24 cellular contexts compared by ENCODE assay signal in genomic region chrX:9252182-9252581, GRCh38.
DNase-seq lines count a peak whose midpoint lies in the region; FAIRE-seq and TF ChIP-seq lines count a peak whose summit lies in the region.
"Had no signal": no experiment of that assay in that cellular context is flagged by ENCODE, and none has a peak within 500 bp of the region (broad histone marks: within the 10 kb centered on the region; RNA-seq: fewer than 3 reads in every experiment).

No MANE protein-coding gene starts in this region.

- TF ChIP-seq CTCF in H1 (IDR thresholded peaks at IDR 0.05; ENCODE audit: control extremely low read depth in 1 of 3, insufficient read depth in 1 of 3, low read depth in 1 of 3, low read length in 3 of 3) = no peak
- no peak for TF ChIP-seq CTCF in BE2C (IDR thresholded peaks at IDR 0.05; ENCODE audit: low read depth, low read length)

- H3K4ac ChIP-seq in H1 (replicated peaks; ENCODE audit: insufficient read length, low read depth, low read length) = no peak overlapping the region

- 0 out of 2 replicates have a peak overlapping the region, but pooled peaks have one; percentile 19 for H2BK12ac ChIP-seq in H1 (ENCODE audit: low read depth, low read length)

- FAIRE-seq in H1 (lab: Jason Lieb, UNC) = peak; percentile 85

- H4K8ac ChIP-seq in H1 (ENCODE audit: extremely low read depth, insufficient read depth, low read length) = no peak overlapping the region

- no peaks in the 10 kb centered on the region for H3K79me2 ChIP-seq in H1 (ENCODE audit: control insufficient read depth in 1 of 2, insufficient read depth in 2 of 2, low read length in 2 of 2)

- DNase-seq in H1 (ENCODE audit: low read depth in 1 of 2, low spot score in 2 of 2) (peak in 1 of 2 experiments; percentile 3), NCI-H1048 (lab: John Stamatoyannopoulos, UW) (no peak), BE2C (no peak), C1 segment of cervical spinal cord (lab: John Stamatoyannopoulos, UW) (no peak), NCI-H1436 treated with DMSO at 0.1 percent for 48 hours (lab: John Stamatoyannopoulos, UW) (no peak)
- DNase-seq: AML-193; Caco-2; CD8-positive, alpha-beta T cell; EL; GF-D8; GM23248; Karpas-422; NCI-H1105; NCI-H146; NCI-H2029; NCI-H446 treated with DMSO at 0.1 percent for 48 hours; NCI-H526; Right ventricle myocardium superior; RPMI8226 had no signal

- no peak overlapping the region for H3K18ac ChIP-seq in H1 (ENCODE audit: extremely low read depth, low read length)

- WGBS in H1 (ENCODE audit: extremely low coverage in 1 of 2, insufficient coverage in 1 of 2, insufficient read length in 1 of 2, insufficient replicate concordance in 2 of 2, low coverage in 1 of 2, low lambda C conversion rate in 2 of 2, missing lambda C conversion rate in 1 of 2), 2 experiments = 32% methylated on average over 4 of the region's 4 CpGs; no CpG with 5 or more reads in 1 of the 2 experiments

- no peak; a peak in 1 of 4 replicates for TF ChIP-seq RAD21 in H1 (IDR thresholded peaks at IDR 0.05 in 1 of 2, conservative IDR thresholded peaks at IDR 0.05 in 1 of 2; ENCODE audit: low read depth in 2 of 2, low read length in 2 of 2)

- no peak overlapping the region for H2AK5ac ChIP-seq in H1 (ENCODE audit: low read depth, low read length)

- H3K4me1 ChIP-seq in HUES48 (ENCODE audit: control insufficient read depth, insufficient read depth, low read length) = peaks cover 23% of the 10 kb centered on the region
- peaks cover 0 to 3% (median 1%) of the 10 kb centered on the region in 4 experiments; a peak in 2 of 7 replicates for H3K4me1 ChIP-seq in H1 (replicated peaks in 1 of 4; ENCODE audit: control insufficient read depth in 3 of 4, insufficient read depth in 4 of 4, low read length in 3 of 4)
- H3K4me1 ChIP-seq in iPS-18a (ENCODE audit: control insufficient read depth, low read depth, low read length) = peaks cover 19% of the 10 kb centered on the region
- no peaks in the 10 kb centered on the region for H3K4me1 ChIP-seq in BE2C
- H3K4me1 ChIP-seq: A549, Caco-2, SJSA1 had no signal

- H2BK15ac ChIP-seq in H1 (ENCODE audit: low read length) = no peak overlapping the region

- no peaks in the 10 kb centered on the region for H3K23me2 ChIP-seq in H1 (ENCODE audit: low read depth, low read length)

- CTCF ChIA-PET in H1 (lab: Charles Lee; ENCODE audit: partially characterized antibody) = interaction anchor here (0.6 kb wide), 1 partner anchor 450 kb away, joined by 3 read pairs; no protein-coding TSS in a partner anchor

- no peaks in the 10 kb centered on the region for H4K20me1 ChIP-seq in H1 (replicated peaks in 1 of 2; ENCODE audit: control insufficient read depth in 1 of 2, insufficient read depth in 2 of 2, low read length in 2 of 2)

- H4K5ac ChIP-seq in H1 (ENCODE audit: insufficient read length, low read depth, low read length) = no peak overlapping the region

- peak overlapping the region; percentile 53 for H3K27ac ChIP-seq in HUES48 (ENCODE audit: low read depth, low read length)
- H3K27ac ChIP-seq in H1 (ENCODE audit: low read depth, low read length) = peak overlapping the region; percentile 36; the same call in 1 of the 2 replicates
- H3K27ac ChIP-seq in iPS-18a (ENCODE audit: low read length) = peak overlapping the region; percentile 86
- H3K27ac ChIP-seq: A549, C4-2B, GM23248, SJSA1 had no signal

- no peak overlapping the region for H4K91ac ChIP-seq in H1 (replicated peaks; ENCODE audit: insufficient read length, low read length)

- H3K4me3 ChIP-seq in HUES48 (ENCODE audit: low read depth, low read length) = peak overlapping the region; percentile 6; the same call in 1 of the 2 replicates
- H3K4me3 ChIP-seq in H1 (ENCODE audit: extremely low read depth in 1 of 4, insufficient read depth in 2 of 4, low read depth in 3 of 4, low read length in 4 of 4) = peak overlapping the region in 1 of 4 experiments; percentile 21; a peak in 1 of 8 replicates
- H3K4me3 ChIP-seq in iPS-18a (ENCODE audit: low read length) = peak overlapping the region; percentile 25
- H3K4me3 ChIP-seq in BE2C (ENCODE audit: low read depth, low read length) = no peak overlapping the region
- H3K4me3 ChIP-seq: A549, GM23248, SJSA1 had no signal

- H3K9ac ChIP-seq in HUES48 (ENCODE audit: low read depth, low read length) = 0 out of 2 replicates have a peak overlapping the region, but pooled peaks have one; percentile 20
- H3K9ac ChIP-seq in H1 (replicated peaks in 1 of 4; ENCODE audit: extremely low read depth in 1 of 4, low read depth in 3 of 4, low read length in 3 of 4) = no peak overlapping the region
- no peak overlapping the region for H3K9ac ChIP-seq in iPS-18a (ENCODE audit: low read length)
- H3K9ac ChIP-seq: GM23248 had no signal

- peak overlapping the region in 1 of 2 experiments; percentile 21; a peak in 1 of 4 replicates for H3K4me2 ChIP-seq in H1 (ENCODE audit: insufficient read depth in 1 of 2, low read depth in 2 of 2, low read length in 2 of 2)
- H3K4me2 ChIP-seq: A549 had no signal

- H3K14ac ChIP-seq in H1 (ENCODE audit: insufficient read length) = no peak overlapping the region

- POLR2A ChIA-PET in H1 (lab: Charles Lee; ENCODE audit: partially characterized antibody) = interaction anchor here (0.6 to 1.6 kb wide), 2 partner anchors 10 to 523 kb away, joined by 3 read pairs; no protein-coding TSS in a partner anchor

- H2BK5ac ChIP-seq in H1 (ENCODE audit: low read depth, low read length) = peak overlapping the region; percentile 48; the same call in 1 of the 2 replicates

- no peak overlapping the region for H3K23ac ChIP-seq in H1 (ENCODE audit: insufficient read length)

- no peaks in the 10 kb centered on the region for H3K36me3 ChIP-seq in HUES48 (ENCODE audit: control insufficient read depth, insufficient read depth, low read length)
- no peaks in the 10 kb centered on the region for H3K36me3 ChIP-seq in H1 (ENCODE audit: control insufficient read depth in 2 of 4, insufficient read depth in 4 of 4, low read length in 3 of 4)
- no peaks in the 10 kb centered on the region for H3K36me3 ChIP-seq in iPS-18a (ENCODE audit: control insufficient read depth, low read depth, low read length)
- H3K36me3 ChIP-seq in BE2C = no peaks in the 10 kb centered on the region
- H3K36me3 ChIP-seq: SJSA1 had no signal

- no peak overlapping the region for H2AFZ ChIP-seq in H1 (ENCODE audit: low read length)
- H2AFZ ChIP-seq: GM23248 had no signal

- H3K27me3 ChIP-seq in HUES48 (ENCODE audit: control insufficient read depth, insufficient read depth, low read length) (no peaks in the 10 kb centered on the region), H1 (replicated peaks in 1 of 4; ENCODE audit: control insufficient read depth in 3 of 4, extremely low read depth in 1 of 4, insufficient read depth in 3 of 4, low read length in 3 of 4) (no peaks in the 10 kb centered on the region), iPS-18a (ENCODE audit: control insufficient read depth, insufficient read depth, low read length) (no peaks in the 10 kb centered on the region), BE2C (no peaks in the 10 kb centered on the region)
- H3K27me3 ChIP-seq: SJSA1 had no signal

- H3K9me3 ChIP-seq in HUES48 (ENCODE audit: control insufficient read depth, insufficient read depth, low read length) = peaks cover 23% of the 10 kb centered on the region
- H3K9me3 ChIP-seq in H1 (ENCODE audit: insufficient read depth in 2 of 2, low read depth in 1 of 2, low read length in 1 of 2) = peaks cover 3 to 9% of the 10 kb centered on the region in 2 experiments; a peak in 3 of 4 replicates
- peaks cover 13% of the 10 kb centered on the region for H3K9me3 ChIP-seq in iPS-18a (ENCODE audit: control insufficient read depth, low read depth, low read length)
- no peaks in the 10 kb centered on the region for H3K9me3 ChIP-seq in BE2C
- H3K9me3 ChIP-seq: Caco-2, SJSA1 had no signal

- no peaks in the 10 kb centered on the region for H3K79me1 ChIP-seq in H1 (ENCODE audit: low read depth, low read length)

- TF ChIP-seq POLR2A in H1 (IDR thresholded peaks at IDR 0.05; ENCODE audit: control extremely low read depth in 1 of 2, low read depth in 2 of 2, low read length in 2 of 2) = no peak

- H2BK20ac ChIP-seq in H1 (ENCODE audit: low read length) = no peak overlapping the region

- no peak overlapping the region for H2BK120ac ChIP-seq in H1 (replicated peaks; ENCODE audit: low read depth, low read length)

- TF ChIP-seq EP300 in H1 (IDR thresholded peaks at IDR 0.05; ENCODE audit: borderline replicate concordance in 1 of 2, low read depth in 2 of 2, low read length in 2 of 2) = peak in 1 of 2 experiments; percentile 47; a peak in 1 of 3 replicates

- no peak overlapping the region for H3K56ac ChIP-seq in H1 (replicated peaks; ENCODE audit: insufficient read length, low read depth, low read length)

TF ChIP-seq in H1, 55 proteins besides CTCF, POLR2A, EP300 and RAD21 (continues in another document):
- TF ChIP-seq JUND (IDR thresholded peaks at IDR 0.05; ENCODE audit: low read length) (no peak), SP1 (IDR thresholded peaks at IDR 0.05; ENCODE audit: low read depth, low read length) (0 out of 2 replicates have a peak, but pooled peaks have one; percentile 53), EZH2 (IDR thresholded peaks at IDR 0.05; ENCODE audit: low read depth, low read length, severe bottlenecking) (no peak)

Comparison
In these comparisons a context has a peak if more than half of its experiments do, and no peak if none do; other contexts are left out.
1. H3K27ac ChIP-seq: peak in every context shown above with its lines; median percentile 86 in iPS-18a; 53 in HUES48; 36 in H1.